31 cellular contexts compared by ENCODE assay signal in the genomic region with DNA sequence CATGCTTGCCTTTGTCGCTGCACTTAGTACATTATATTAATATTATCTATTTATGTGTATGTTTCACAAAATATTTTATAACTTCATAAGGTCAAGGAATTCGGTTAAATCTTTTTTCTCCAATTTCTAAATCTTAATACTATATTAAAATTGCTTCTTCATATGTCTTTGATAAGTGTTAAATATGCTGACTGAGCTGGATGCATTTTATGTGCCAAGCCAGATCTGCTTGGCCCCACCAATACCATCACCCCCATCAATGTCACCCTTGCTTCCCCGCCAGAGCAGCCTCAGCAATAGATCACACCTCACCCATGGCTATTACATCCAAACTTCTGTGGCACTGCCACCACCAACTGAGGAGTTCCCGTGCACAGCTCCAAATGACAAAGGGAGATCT.
"Had no signal": no experiment of that assay in that cellular context is flagged by ENCODE, and none has a peak within 500 bp of the region (broad histone marks: within the 10 kb centered on the region; RNA-seq: fewer than 3 reads in every experiment).

No MANE protein-coding gene starts in this region.

- H3K4me1 ChIP-seq: psoas muscle, spleen, suprapubic skin, testis, tibial artery, transverse colon, upper lobe of right lung, uterus had no signal

- H3K9ac ChIP-seq: parathyroid adenoma had no signal

- DNase-seq: naive thymus-derived CD8-positive, alpha-beta T cell; nephron progenitor cell; occipital lobe; ovary; psoas muscle; right cardiac atrium; spleen; stimulated activated CD4-positive, alpha-beta T cell treated with anti-CD3 and anti-CD28 coated beads, Interleukin-12 subunit alpha, Interleukin-12 subunit beta, amount 100 ng/mL, for 4 hours; stimulated activated CD4-positive, alpha-beta T cell treated with anti-CD3 and anti-CD28 coated beads, Interleukin-1b, Interleukin-23, amount 100 ng/mL, for 48 hours; stimulated activated CD4-positive, alpha-beta T cell treated with anti-CD3 and anti-CD28 coated beads, Interleukin-4, amount 100 ng/mL, for 1 hour; stimulated activated CD4-positive, alpha-beta T cell treated with anti-CD3 and anti-CD28 coated beads, Interleukin-4, amount 100 ng/mL, for 4 hours; stimulated activated CD8-positive, alpha-beta memory T cell treated with anti-CD3 and anti-CD28 coated beads, Interleukin-4, amount 100 ng/mL, for 48 hours; stimulated activated naive CD4-positive, alpha-beta T cell; stimulated activated naive CD8-positive, alpha-beta T cell treated with anti-CD3 and anti-CD28 coated beads, Interleukin-15, amount 100 ng/mL, for 72 hours; stimulated activated naive CD8-positive, alpha-beta T cell treated with anti-CD3 and anti-CD28 coated beads, Interleukin-15, Interleukin-2, amounts not matched to agents 100 U/mL and 50 U/mL, for 24 hours; substantia nigra; testis; tibial artery; transverse colon; upper lobe of right lung; uterus had no signal

- H3K79me2 ChIP-seq: parathyroid adenoma had no signal

- H3K27ac ChIP-seq: ovary, parathyroid adenoma, psoas muscle, skin epidermis, spleen, suprapubic skin, testis, tibial artery, transverse colon, upper lobe of right lung, uterus had no signal

- H3K9me3 ChIP-seq: ovary, psoas muscle, spleen, suprapubic skin, testis, tibial artery, transverse colon, upper lobe of right lung, uterus had no signal

- H3K4me2 ChIP-seq: smooth muscle cell had no signal

- H3K36me3 ChIP-seq: ovary, spleen, suprapubic skin, tibial artery, transverse colon, upper lobe of right lung, uterus had no signal

- H3K4me3 Mint-ChIP-seq: naive thymus-derived CD8-positive, alpha-beta T cell; natural killer cell treated with Interleukin-12 subunit alpha and Interleukin-12 subunit beta and Interleukin-15 and Interleukin-18, amount 100 ng/mL, for 72 hours; nephron progenitor cell; neural crest cell; stimulated activated memory B cell treated with anti-CD40 and anti-IgM and Interleukin-4, amounts not matched to agents 10 μg/mL and 1 μg/mL and 100 μg/mL, for 72 hours; stimulated activated naive CD8-positive, alpha-beta T cell treated with anti-CD3 and anti-CD28 coated beads, Interleukin-15, amount 100 ng/mL, for 72 hours; type B pancreatic cell had no signal

- H3K27me3 Mint-ChIP-seq: natural killer cell treated with Interleukin-12 subunit alpha and Interleukin-12 subunit beta and Interleukin-15 and Interleukin-18, amount 100 ng/mL, for 72 hours; progenitor cell of endocrine pancreas; stimulated activated memory B cell treated with anti-CD40 and anti-IgM and Interleukin-4, amounts not matched to agents 10 μg/mL and 1 μg/mL and 100 μg/mL, for 72 hours; stimulated activated naive CD8-positive, alpha-beta T cell treated with anti-CD3 and anti-CD28 coated beads, Interleukin-15, amount 100 ng/mL, for 72 hours; type B pancreatic cell had no signal

- H2AFZ ChIP-seq: parathyroid adenoma had no signal

- H3K27ac Mint-ChIP-seq: naive thymus-derived CD8-positive, alpha-beta T cell; natural killer cell treated with Interleukin-12 subunit alpha and Interleukin-12 subunit beta and Interleukin-15 and Interleukin-18, amount 100 ng/mL, for 72 hours; nephron progenitor cell; progenitor cell of endocrine pancreas; stimulated activated memory B cell treated with anti-CD40 and anti-IgM and Interleukin-4, amounts not matched to agents 10 μg/mL and 1 μg/mL and 100 μg/mL, for 72 hours; stimulated activated naive CD8-positive, alpha-beta T cell treated with anti-CD3 and anti-CD28 coated beads, Interleukin-15, amount 100 ng/mL, for 72 hours; type B pancreatic cell had no signal

- ATAC-seq: naive thymus-derived CD8-positive, alpha-beta T cell; natural killer cell treated with Interleukin-12 subunit alpha and Interleukin-12 subunit beta and Interleukin-15 and Interleukin-18, amount 100 ng/mL, for 72 hours; psoas muscle; right cardiac atrium; sciatic nerve; stimulated activated memory B cell treated with anti-CD40 and anti-IgM and Interleukin-4, amounts not matched to agents 10 μg/mL and 1 μg/mL and 100 μg/mL, for 72 hours; stimulated activated naive CD8-positive, alpha-beta T cell treated with anti-CD3 and anti-CD28 coated beads, Interleukin-15, amount 100 ng/mL, for 72 hours; stimulated activated naive CD8-positive, alpha-beta T cell treated with anti-CD3 and anti-CD28 coated beads, Interleukin-15, Interleukin-2, amounts not matched to agents 100 U/mL and 50 U/mL, for 24 hours; upper lobe of right lung had no signal

- H3K36me3 Mint-ChIP-seq: naive thymus-derived CD8-positive, alpha-beta T cell; natural killer cell treated with Interleukin-12 subunit alpha and Interleukin-12 subunit beta and Interleukin-15 and Interleukin-18, amount 100 ng/mL, for 72 hours; stimulated activated memory B cell treated with anti-CD40 and anti-IgM and Interleukin-4, amounts not matched to agents 10 μg/mL and 1 μg/mL and 100 μg/mL, for 72 hours; type B pancreatic cell had no signal

- H3K4me3 ChIP-seq: ovary, psoas muscle, skin epidermis, smooth muscle cell, spleen, suprapubic skin, testis, tibial artery, transverse colon, upper lobe of right lung, uterus had no signal

- H3K4me1 Mint-ChIP-seq: nephron progenitor cell; neural crest cell; stimulated activated memory B cell treated with anti-CD40 and anti-IgM and Interleukin-4, amounts not matched to agents 10 μg/mL and 1 μg/mL and 100 μg/mL, for 72 hours; stimulated activated naive CD8-positive, alpha-beta T cell treated with anti-CD3 and anti-CD28 coated beads, Interleukin-15, amount 100 ng/mL, for 72 hours had no signal

- H3K27me3 ChIP-seq: ovary, suprapubic skin, testis, tibial artery, transverse colon, upper lobe of right lung, uterus had no signal

- H3K9me3 Mint-ChIP-seq: nephron progenitor cell; neural crest cell; stimulated activated memory B cell treated with anti-CD40 and anti-IgM and Interleukin-4, amounts not matched to agents 10 μg/mL and 1 μg/mL and 100 μg/mL, for 72 hours; stimulated activated naive CD8-positive, alpha-beta T cell treated with anti-CD3 and anti-CD28 coated beads, Interleukin-15, amount 100 ng/mL, for 72 hours; type B pancreatic cell had no signal
